Comparison of ENCODE assay signal across 13 cellular contexts in the genomic region with DNA sequence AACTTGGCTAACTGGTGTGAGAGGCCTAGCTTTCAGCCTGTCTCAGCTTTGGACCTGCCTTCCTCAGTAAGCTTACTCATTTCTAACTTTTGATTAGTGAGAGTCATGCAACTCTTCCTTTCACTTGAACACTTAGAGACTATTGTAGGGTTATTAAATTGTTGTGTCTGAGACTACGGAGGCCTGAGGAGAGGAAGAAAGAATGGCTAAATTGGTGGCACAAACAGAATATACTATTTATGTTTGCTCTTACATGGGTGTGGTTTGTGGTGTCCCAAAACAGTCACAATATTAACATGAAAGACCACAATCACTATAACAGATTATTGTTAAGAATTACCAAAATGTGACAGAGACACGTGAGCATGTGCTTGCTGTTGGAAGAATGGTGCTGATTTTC.
DNase-seq lines count a peak whose midpoint lies in the region; ATAC-seq and TF ChIP-seq lines count a peak whose summit lies in the region.
"Had no signal": no experiment of that assay in that cellular context is flagged by ENCODE, and none has a peak within 500 bp of the region (broad histone marks: within the 10 kb centered on the region; RNA-seq: fewer than 3 reads in every experiment).

No MANE protein-coding gene starts in this region.

- POLR2A ChIA-PET in A673 (lab: Charles Lee; ENCODE audit: low non-redundant PET): no interaction called here

- DNase-seq in GM12864 (ENCODE audit: low read depth) (peak; percentile 7), HUDEP-2 (lab: John Stamatoyannopoulos, UW; ENCODE audit: unreplicated experiment in 76 of 76) (no peak), A673 (ENCODE audit: low spot score) (no peak), NCI-H2227 (lab: John Stamatoyannopoulos, UW; ENCODE audit: unreplicated experiment) (no peak), HuH-7 (ENCODE audit: low spot score) (no peak)
- DNase-seq: AML-193; erythroblast; NCI-H1930; stimulated activated CD4-positive, alpha-beta T cell treated with anti-CD3 and anti-CD28 coated beads, Interleukin-2, amount 100 ng/mL, for 48 hours had no signal

- H3K4me3 ChIP-seq in GM12864 (ENCODE audit: low read depth, low read length) (no peak overlapping the region), A673 (ENCODE audit: low read depth, low read length, poor library complexity, severe bottlenecking) (no peak overlapping the region)

- CTCF ChIA-PET in A673 (lab: Charles Lee): no interaction called here

- TF ChIP-seq CTCF in GM12864 (IDR thresholded peaks at IDR 0.05; ENCODE audit: low read depth, low read length, missing control alignments): no peak
- TF ChIP-seq CTCF in A673 (conservative IDR thresholded peaks at IDR 0.05; ENCODE audit: low read depth, low read length): no peak

- peak; percentile 92 for ATAC-seq in GM19351 (IDR thresholded peaks at IDR 0.05; ENCODE audit: unreplicated experiment)
- ATAC-seq in HG02642 (IDR thresholded peaks at IDR 0.05; ENCODE audit: poor library complexity, unreplicated experiment): peak; percentile 94
- ATAC-seq in HG03457 (IDR thresholded peaks at IDR 0.05; ENCODE audit: unreplicated experiment): peak; percentile 84
- ATAC-seq: Right ventricle myocardium inferior had no signal

- H3K4me1 ChIP-seq in A673 (ENCODE audit: insufficient read depth, low read length, poor library complexity, severe bottlenecking): no peaks in the 10 kb centered on the region

- no peak overlapping the region for H3K27ac ChIP-seq in A673 (ENCODE audit: low read depth, low read length, poor library complexity, severe bottlenecking)

- H3K36me3 ChIP-seq in A673 (ENCODE audit: insufficient read depth, low read length, poor library complexity, severe bottlenecking): peaks cover 11% of the 10 kb centered on the region

- no peaks in the 10 kb centered on the region for H3K27me3 ChIP-seq in A673 (replicated peaks; ENCODE audit: insufficient read depth, low read depth, low read length, poor library complexity)

- H3K9me3 ChIP-seq in A673 (ENCODE audit: low read depth, low read length, poor library complexity, severe bottlenecking): no peaks in the 10 kb centered on the region

- intact Hi-C loops in A673 (cut with micrococcal nuclease; ENCODE audit: unreplicated experiment): no loop called here

- no TSS peak for BruUV-seq in A673 (replicated peaks; lab: Mats Ljungman, UMichigan)
